In genomic region chr7:112428715-112429114, GRCh38 we compare ENCODE assay signal across 34 cellular contexts.
"Had no signal": no experiment of that assay in that cellular context is flagged by ENCODE, and none has a peak within 500 bp of the region (broad histone marks: within the 10 kb centered on the region; RNA-seq: fewer than 3 reads in every experiment).

No MANE protein-coding gene starts in this region.

- H3K9ac ChIP-seq: KMS-11 had no signal

- H3K27ac ChIP-seq: KMS-11 had no signal

- DNase-seq: Karpas-422, Kasumi-1, KG1, MG63, MM.1S, MV-4-11, NCI-H1048, NCI-H1092, NCI-H1092 treated with DMSO at 0.1 percent for 48 hours, NCI-H1105, NCI-H1105 treated with DMSO at 0.1 percent for 48 hours, NCI-H1417, NCI-H1417 treated with DMSO at 0.1 percent for 48 hours, NCI-H1436, NCI-H1436 treated with DMSO at 0.1 percent for 48 hours, NCI-H146, NCI-H1694, NCI-H1694 treated with DMSO at 0.1 percent for 48 hours, NCI-H187, NCI-H187 treated with DMSO at 0.1 percent for 48 hours, NCI-H1930, NCI-H2029, NCI-H2029 treated with DMSO at 0.1 percent for 48 hours, NCI-H2081, NCI-H2081 treated with DMSO at 0.1 percent for 48 hours, NCI-H2107, NCI-H2171, NCI-H2171 treated with DMSO at 0.1 percent for 48 hours, NCI-H2227 treated with DMSO at 0.1 percent for 48 hours, NCI-H226, NCI-H345, NCI-H446, NCI-H446 treated with DMSO at 0.1 percent for 48 hours had no signal

- H3K4me3 ChIP-seq: MG63 had no signal

- H3K27me3 ChIP-seq: MG63 had no signal

- H3K36me3 ChIP-seq: MG63 had no signal

- H3K9me3 ChIP-seq: MG63 had no signal

- H3K4me2 ChIP-seq: KMS-11 had no signal
